11 cellular contexts compared by ENCODE assay signal in the genomic region with DNA sequence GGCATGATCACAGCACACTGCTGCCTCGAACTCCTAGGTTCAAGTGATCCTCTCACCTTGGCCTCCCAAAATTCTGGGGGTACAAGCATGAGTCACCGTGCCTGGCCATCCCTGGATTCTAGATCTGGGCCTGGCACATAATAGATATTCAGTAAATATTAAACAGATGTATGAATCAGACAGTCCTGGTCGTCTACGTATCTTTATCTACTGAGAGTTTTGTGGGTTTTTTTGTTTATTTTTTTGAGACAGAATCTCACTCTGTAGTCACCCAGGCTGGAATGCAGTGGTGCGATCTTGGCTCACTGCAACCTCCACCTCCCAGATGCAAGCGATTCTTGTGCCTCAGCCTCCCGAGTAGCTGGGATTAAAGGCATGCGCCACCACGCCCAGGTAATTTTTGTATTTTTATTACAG. TPM values are rescaled to one million over a fixed set of nuclear protein-coding genes. Genes with fewer than 3 reads are reported as not detected.
DNase-seq lines count a peak whose midpoint lies in the region; ATAC-seq, FAIRE-seq and TF ChIP-seq lines count a peak whose summit lies in the region.
"Had no signal": no experiment of that assay in that cellular context is flagged by ENCODE, and none has a peak within 500 bp of the region (broad histone marks: within the 10 kb centered on the region; RNA-seq: fewer than 3 reads in every experiment).

No MANE protein-coding gene starts in this region.

- no peaks in the 10 kb centered on the region for H3K27me3 ChIP-seq in CD4-positive, alpha-beta T cell (ENCODE audit: control insufficient read depth, insufficient read depth, low read length)
- H3K27me3 ChIP-seq in ovary = no peaks in the 10 kb centered on the region

- POLR2A ChIA-PET in CD4-positive, alpha-beta T cell (lab: Charles Lee) = interaction anchor here (0.9 to 1.1 kb wide), 3 partner anchors 26 to 44 kb away, joined by 3 to 4 read pairs (median 3); no protein-coding TSS in a partner anchor

- CTCF ChIA-PET in CD4-positive, alpha-beta T cell (lab: Charles Lee) = no interaction called here

- H3K27ac Mint-ChIP-seq in CD4-positive, alpha-beta T cell = peak overlapping the region; percentile 92
- H3K27ac Mint-ChIP-seq in nephron = peak overlapping the region; percentile 87 to 96 (median 92)

- peak; percentile 96 for FAIRE-seq in RCC 7860 (lab: Jason Lieb, UNC)

- H3K9me3 ChIP-seq in CD4-positive, alpha-beta T cell (ENCODE audit: control insufficient read depth, low read length) = no peaks in the 10 kb centered on the region
- H3K9me3 ChIP-seq in ovary = no peaks in the 10 kb centered on the region

- TF ChIP-seq CTCF in CD4-positive, alpha-beta T cell (IDR thresholded peaks at IDR 0.05) = no peak
- no peak for TF ChIP-seq CTCF in epithelial cell of esophagus (IDR thresholded peaks at IDR 0.05; ENCODE audit: insufficient read depth, low read depth, low read length, missing control alignments)
- TF ChIP-seq CTCF in nephron (IDR thresholded peaks at IDR 0.05; ENCODE audit: unreplicated experiment in 3 of 3) = no peak
- TF ChIP-seq CTCF in ovary (IDR thresholded peaks at IDR 0.05) = no peak

- H3K4me3 ChIP-seq in epithelial cell of esophagus (ENCODE audit: low read length) (no peak overlapping the region), ovary (no peak overlapping the region)

- no peak for DNase-seq in CD4-positive, alpha-beta T cell
- DNase-seq in RCC 7860 (ENCODE audit: low spot score) (peak; percentile 98), epithelial cell of esophagus (ENCODE audit: low read depth) (peak; percentile 72), HUDEP-2 (lab: John Stamatoyannopoulos, UW; ENCODE audit: unreplicated experiment in 76 of 76) (no peak), ovary (no peak)
- DNase-seq: activated CD4-positive, alpha-beta T cell treated with anti-CD3 and anti-CD28 coated beads for 1 hour; DMS 273 treated with DMSO at 0.1 percent for 48 hours; NCI-H1105 had no signal

- peak overlapping the region; percentile 92 for H3K4me3 Mint-ChIP-seq in CD4-positive, alpha-beta T cell
- H3K4me3 Mint-ChIP-seq in nephron = no peak overlapping the region

- TF ChIP-seq POLR2A in ovary (IDR thresholded peaks at IDR 0.05) = no peak

- H3K36me3 Mint-ChIP-seq in CD4-positive, alpha-beta T cell (ENCODE audit: low read depth) = no peaks in the 10 kb centered on the region
- H3K36me3 Mint-ChIP-seq in nephron (ENCODE audit: low read depth) = no peaks in the 10 kb centered on the region

- TF ChIP-seq EP300 in ovary (IDR thresholded peaks at IDR 0.05) = no peak

- ATAC-seq in CD4-positive, alpha-beta T cell (ENCODE audit: poor library complexity) = no peak
- no peak for ATAC-seq in GM18907 (IDR thresholded peaks at IDR 0.05; ENCODE audit: unreplicated experiment)
- no peak for ATAC-seq in GM18909 (IDR thresholded peaks at IDR 0.05; ENCODE audit: poor library complexity, unreplicated experiment)

- H3K4me1 Mint-ChIP-seq in CD4-positive, alpha-beta T cell (ENCODE audit: low read depth) = peaks cover 23% of the 10 kb centered on the region
- peaks cover 19% of the 10 kb centered on the region for H3K4me1 Mint-ChIP-seq in nephron

- intact Hi-C loops in CD4-positive, alpha-beta T cell (cut with DNase I, micrococcal nuclease) = no loop called here
- intact Hi-C loops in ovary (cut with DNase I) = no loop called here

- no peaks in the 10 kb centered on the region for H3K36me3 ChIP-seq in ovary

- peak overlapping the region; percentile 32 for H3K27ac ChIP-seq in CD4-positive, alpha-beta T cell (ENCODE audit: low read depth, low read length)
- H3K27ac ChIP-seq in ovary = peak overlapping the region in 1 of 2 donors; percentile 31

- H3K27me3 Mint-ChIP-seq in CD4-positive, alpha-beta T cell = no peaks in the 10 kb centered on the region
- peaks cover 3% of the 10 kb centered on the region for H3K27me3 Mint-ChIP-seq in nephron (ENCODE audit: low read depth)

- 53 to 65% (median 61%) methylated on average over 9 of the region's 9 CpGs for WGBS in ovary, 3 donors

- no peaks in the 10 kb centered on the region for H3K9me3 Mint-ChIP-seq in CD4-positive, alpha-beta T cell
- no peaks in the 10 kb centered on the region for H3K9me3 Mint-ChIP-seq in nephron

- peaks cover 4% of the 10 kb centered on the region for H3K4me1 ChIP-seq in ovary (ENCODE audit: insufficient read depth)

RNA-seq across cellular contexts. Expression of gene ITGB1, which starts 24.3 kb away (rescaled TPM):
- total RNA-seq in CD4-positive, alpha-beta T cell = 10 to 100 TPM; 82.4 to 82.9 TPM
- 100 to 1,000 TPM; 230 to 350 (median 276) TPM for total RNA-seq in ovary
- polyA plus RNA-seq in ovary = 100 to 1,000 TPM; 207 to 517 TPM

Comparison
In these comparisons a context has a peak if more than half of its experiments do, and no peak if none do; other contexts are left out.
1. DNase-seq: peak in RCC 7860 (single experiment) and epithelial cell of esophagus (single experiment); none in CD4-positive, alpha-beta T cell (0 of 10), HUDEP-2 (0 of 76) and ovary (0 of 5).